In genomic region chr15:85475317-85475701, GRCh38 we compare ENCODE assay signal across 11 cellular contexts.
A peak's percentile ranks its signal among the peaks of the same experiment; 100 is the strongest.
DNase-seq lines count a peak whose midpoint lies in the region; ATAC-seq and TF ChIP-seq lines count a peak whose summit lies in the region.
"Had no signal": no experiment of that assay in that cellular context is flagged by ENCODE, and none has a peak within 500 bp of the region (broad histone marks: within the 10 kb centered on the region; RNA-seq: fewer than 3 reads in every experiment).

No MANE protein-coding gene starts in this region.

- 100% methylated on average over 1 of the region's 1 CpG for WGBS in SK-N-SH (ENCODE audit: low lambda C conversion rate)
- WGBS in prostate gland, result 80% methylated on average over 1 of the region's 1 CpG

- no peaks in the 10 kb centered on the region for H3K9me3 Mint-ChIP-seq in GM23338

- no peaks in the 10 kb centered on the region for H3K9me2 ChIP-seq in SK-N-SH
- no peaks in the 10 kb centered on the region for H3K9me2 ChIP-seq in GM23338 (ENCODE audit: insufficient read depth)

- ATAC-seq in GM19043 (IDR thresholded peaks at IDR 0.05; ENCODE audit: low read depth, unreplicated experiment), result peak; percentile 78
- peak; percentile 47 for ATAC-seq in HG02943 (IDR thresholded peaks at IDR 0.05; ENCODE audit: low read depth, unreplicated experiment)
- ATAC-seq in GM23338, result no peak

- no peak overlapping the region for H3K9ac ChIP-seq in SK-N-SH

- H3K27ac Mint-ChIP-seq in GM23338, result no peak overlapping the region

- H2AFZ ChIP-seq in SK-N-SH (ENCODE audit: low read depth), result no peak overlapping the region
- no peak overlapping the region for H2AFZ ChIP-seq in GM23338

- intact Hi-C loops in posterior cingulate gyrus (cut with DNase I), result no loop called here
- intact Hi-C loops in prostate gland (cut with DNase I), result no loop called here

- CTCF ChIA-PET in SK-N-SH (lab: Yijun Ruan, JAX), result interaction anchor here (1.0 to 1.7 kb wide), 4 partner anchors 9 to 179 kb away, joined by 3 to 7 read pairs (median 4); no protein-coding TSS in a partner anchor

- DNase-seq in OCI-M1 (lab: John Stamatoyannopoulos, UW) (peak; percentile 28), pons (ENCODE audit: low spot score) (peak; percentile 65), posterior cingulate gyrus (no peak), SK-N-SH (no peak), prostate gland (ENCODE audit: low spot score) (no peak), GM23338 (ENCODE audit: low spot score) (no peak)
- DNase-seq: lower lobe of right lung; NCI-H1436; stimulated activated CD4-positive, alpha-beta T cell treated with anti-CD3 and anti-CD28 coated beads, Interleukin-2, amount 100 ng/mL, for 48 hours had no signal

- H3F3A ChIP-seq in SK-N-SH (replicated peaks; ENCODE audit: insufficient read depth) (peaks cover 4% of the 10 kb centered on the region), GM23338 (replicated peaks; ENCODE audit: low read depth) (no peaks in the 10 kb centered on the region)

- H3K27me3 ChIP-seq in SK-N-SH (ENCODE audit: insufficient read depth) (no peaks in the 10 kb centered on the region), prostate gland (replicated peaks; ENCODE audit: insufficient read depth) (no peaks in the 10 kb centered on the region), GM23338 (ENCODE audit: insufficient read depth) (no peaks in the 10 kb centered on the region)

- H3K4me2 ChIP-seq in SK-N-SH (no peak overlapping the region), GM23338 (no peak overlapping the region)

- no peak for TF ChIP-seq EP300 in SK-N-SH (IDR thresholded peaks at IDR 0.05; ENCODE audit: borderline replicate concordance in 1 of 2, low read depth in 1 of 2, low read length in 1 of 2)

- H3K4me3 Mint-ChIP-seq in GM23338, result no peak overlapping the region

- no peak for TF ChIP-seq RAD21 in SK-N-SH (IDR thresholded peaks at IDR 0.05; ENCODE audit: low read length)

- peaks cover 46% of the 10 kb centered on the region for H3K4me1 Mint-ChIP-seq in GM23338

- TF ChIP-seq CTCF in SK-N-SH (IDR thresholded peaks at IDR 0.05) (no peak), prostate gland (IDR thresholded peaks at IDR 0.05) (no peak), GM23338 (conservative IDR thresholded peaks at IDR 0.05; ENCODE audit: low read depth in 2 of 2) (no peak)

- peaks cover 1% of the 10 kb centered on the region for H3K27me3 Mint-ChIP-seq in GM23338 (ENCODE audit: insufficient read depth, low read depth, poor library complexity)

- no peaks in the 10 kb centered on the region for H3K36me3 Mint-ChIP-seq in GM23338 (ENCODE audit: low read depth)

- H3K9me3 ChIP-seq in SK-N-SH, result no peaks in the 10 kb centered on the region
- no peaks in the 10 kb centered on the region for H3K9me3 ChIP-seq in prostate gland
- H3K9me3 ChIP-seq: lower lobe of right lung had no signal

- POLR2A ChIA-PET in SK-N-SH (lab: Yijun Ruan, JAX), result no interaction called here

- TF ChIP-seq POLR2A in prostate gland (IDR thresholded peaks at IDR 0.05), result no peak

- H4K20me1 ChIP-seq in SK-N-SH (ENCODE audit: insufficient read depth), result peaks cover 15% of the 10 kb centered on the region; the same call in 1 of the 2 replicates
- H4K20me1 ChIP-seq in GM23338 (replicated peaks; ENCODE audit: insufficient read depth), result peaks cover 15% of the 10 kb centered on the region

- H3K79me2 ChIP-seq in SK-N-SH (ENCODE audit: insufficient read depth) (peaks cover 57% of the 10 kb centered on the region), GM23338 (replicated peaks; ENCODE audit: insufficient read depth) (peaks cover 93% of the 10 kb centered on the region)

- peaks cover 25 to 34% of the 10 kb centered on the region in 2 experiments for H3K4me1 ChIP-seq in SK-N-SH (ENCODE audit: control insufficient read depth in 1 of 2, insufficient read depth in 2 of 2, low read depth in 1 of 2, low read length in 1 of 2)
- H3K4me1 ChIP-seq in prostate gland (replicated peaks), result no peaks in the 10 kb centered on the region
- peaks cover 45% of the 10 kb centered on the region for H3K4me1 ChIP-seq in GM23338 (ENCODE audit: insufficient read depth)

- no peaks in the 10 kb centered on the region for H3K36me3 ChIP-seq in SK-N-SH (replicated peaks in 1 of 2; ENCODE audit: control insufficient read depth in 1 of 2, insufficient read depth in 2 of 2, low read length in 1 of 2)
- no peaks in the 10 kb centered on the region for H3K36me3 ChIP-seq in prostate gland
- no peaks in the 10 kb centered on the region for H3K36me3 ChIP-seq in GM23338 (ENCODE audit: insufficient read depth)
- H3K36me3 ChIP-seq: lower lobe of right lung had no signal

- H3K27ac ChIP-seq in SK-N-SH (ENCODE audit: low read depth in 2 of 2, low read length in 1 of 2) (no peak overlapping the region), prostate gland (no peak overlapping the region), GM23338 (ENCODE audit: low read depth) (no peak overlapping the region)
- H3K27ac ChIP-seq: lower lobe of right lung had no signal

- H3K4me3 ChIP-seq in SK-N-SH (ENCODE audit: low read depth in 2 of 2, low read length in 1 of 2) (no peak overlapping the region), prostate gland (no peak overlapping the region), GM23338 (no peak overlapping the region)
- H3K4me3 ChIP-seq: lower lobe of right lung had no signal

TF ChIP-seq in SK-N-SH, 30 proteins besides CTCF, POLR2A, EP300 and RAD21 (continues in another document):
- TF ChIP-seq IRF3 (IDR thresholded peaks at IDR 0.05; ENCODE audit: low read depth, low read length), result no peak
- no peak for TF ChIP-seq NRF1 (IDR thresholded peaks at IDR 0.05; ENCODE audit: low read depth, low read length)
- TF ChIP-seq GATA2 (CRISPR knock-in tag; IDR thresholded peaks at IDR 0.05), result no peak
- TF ChIP-seq, protein P1, sequence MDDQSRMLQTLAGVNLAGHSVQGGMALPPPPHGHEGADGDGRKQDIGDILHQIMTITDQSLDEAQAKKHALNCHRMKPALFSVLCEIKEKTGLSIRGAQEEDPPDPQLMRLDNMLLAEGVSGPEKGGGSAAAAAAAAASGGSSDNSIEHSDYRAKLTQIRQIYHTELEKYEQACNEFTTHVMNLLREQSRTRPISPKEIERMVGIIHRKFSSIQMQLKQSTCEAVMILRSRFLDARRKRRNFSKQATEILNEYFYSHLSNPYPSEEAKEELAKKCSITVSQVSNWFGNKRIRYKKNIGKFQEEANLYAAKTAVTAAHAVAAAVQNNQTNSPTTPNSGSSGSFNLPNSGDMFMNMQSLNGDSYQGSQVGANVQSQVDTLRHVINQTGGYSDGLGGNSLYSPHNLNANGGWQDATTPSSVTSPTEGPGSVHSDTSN (IDR thresholded peaks at IDR 0.05), result no peak
- TF ChIP-seq TAF1 (IDR thresholded peaks at IDR 0.05; ENCODE audit: borderline replicate concordance, low read depth, low read length), result no peak
- no peak for TF ChIP-seq FOXJ3 (CRISPR knock-in tag; IDR thresholded peaks at IDR 0.05)
- TF ChIP-seq RFX5 (IDR thresholded peaks at IDR 0.05; ENCODE audit: low read length), result no peak
- no peak for TF ChIP-seq FOXM1 (IDR thresholded peaks at IDR 0.05; ENCODE audit: low read depth)
- no peak for TF ChIP-seq MXI1 (IDR thresholded peaks at IDR 0.05; ENCODE audit: low read depth, low read length)
- TF ChIP-seq, protein P2, sequence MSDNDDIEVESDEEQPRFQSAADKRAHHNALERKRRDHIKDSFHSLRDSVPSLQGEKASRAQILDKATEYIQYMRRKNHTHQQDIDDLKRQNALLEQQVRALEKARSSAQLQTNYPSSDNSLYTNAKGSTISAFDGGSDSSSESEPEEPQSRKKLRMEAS (IDR thresholded peaks at IDR 0.05; ENCODE audit: low read depth), result no peak

Comparison
In these comparisons a context has a peak if more than half of its experiments do, and no peak if none do; other contexts are left out.
1. DNase-seq: peak in OCI-M1 (single experiment) and pons (single experiment); none in posterior cingulate gyrus (0 of 10), SK-N-SH (single experiment), prostate gland (single experiment) and GM23338 (single experiment).